In the genomic region with DNA sequence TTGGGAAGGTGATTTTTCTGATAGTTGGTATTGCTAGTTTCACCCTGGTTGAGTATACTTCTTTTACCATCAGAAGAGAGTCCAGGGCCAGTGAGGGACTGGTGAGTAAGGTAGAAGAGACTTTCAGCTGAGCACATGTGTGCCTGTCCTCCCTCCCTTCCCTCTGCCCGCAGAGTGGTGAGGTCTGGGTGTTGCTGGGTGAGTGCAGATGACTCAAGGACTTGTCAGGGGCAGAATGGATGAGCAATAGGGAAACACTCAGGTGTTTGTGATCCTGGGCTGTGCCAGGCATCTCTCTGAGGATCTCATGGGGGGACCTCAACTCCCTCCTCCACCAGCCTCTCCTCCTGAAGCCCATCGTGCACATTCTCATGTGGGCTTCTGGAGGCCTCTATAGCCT, we compare ENCODE assay signal across 10 cellular contexts.
A peak's percentile ranks its signal among the peaks of the same experiment; 100 is the strongest.
DNase-seq lines count a peak whose midpoint lies in the region; ATAC-seq lines count a peak whose summit lies in the region.
"Had no signal": no experiment of that assay in that cellular context is flagged by ENCODE, and none has a peak within 500 bp of the region (broad histone marks: within the 10 kb centered on the region; RNA-seq: fewer than 3 reads in every experiment).

No MANE protein-coding gene starts in this region.

- no peak overlapping the region for H3K27ac ChIP-seq in Karpas-422 (ENCODE audit: low read length)
- no peak overlapping the region for H3K27ac ChIP-seq in trophoblast cell (ENCODE audit: low read depth, low read length)

- H3K18ac ChIP-seq in trophoblast cell (ENCODE audit: low read length): no peak overlapping the region

- H4K20me1 ChIP-seq in Karpas-422 (ENCODE audit: insufficient read depth, low read depth, low read length): no peaks in the 10 kb centered on the region

- no peaks in the 10 kb centered on the region for H3K36me3 ChIP-seq in Karpas-422 (ENCODE audit: insufficient read depth, low read length)
- no peaks in the 10 kb centered on the region for H3K36me3 ChIP-seq in trophoblast cell (ENCODE audit: control insufficient read depth in 1 of 2, insufficient read depth in 2 of 2, low read length in 2 of 2)

- H3K9me2 ChIP-seq in Karpas-422 (replicated peaks; ENCODE audit: insufficient read depth, low read length): no peaks in the 10 kb centered on the region

- H3K14ac ChIP-seq in trophoblast cell (ENCODE audit: low read length): no peak overlapping the region

- H3K27me3 ChIP-seq in Karpas-422 (ENCODE audit: low read length) (no peaks in the 10 kb centered on the region), trophoblast cell (ENCODE audit: insufficient read depth, low read length) (no peaks in the 10 kb centered on the region)

- no peak overlapping the region for H2AK5ac ChIP-seq in trophoblast cell (ENCODE audit: low read length)

- WGBS in trophoblast cell (ENCODE audit: extremely low coverage, insufficient coverage, insufficient read length): no CpG with 5 or more reads among the region's 2 CpGs

- H3K79me1 ChIP-seq in trophoblast cell (ENCODE audit: low read length): peaks cover 10% of the 10 kb centered on the region

- H3K4me3 ChIP-seq in Karpas-422 (ENCODE audit: low read length) (no peak overlapping the region; the same call in 1 of the 2 replicates), trophoblast cell (ENCODE audit: low read depth, low read length) (no peak overlapping the region)

- no peak overlapping the region for H2BK5ac ChIP-seq in trophoblast cell (ENCODE audit: low read depth, low read length, poor library complexity)

- H2BK12ac ChIP-seq in trophoblast cell (ENCODE audit: low read length): no peak overlapping the region

- no peak overlapping the region for H3K23ac ChIP-seq in trophoblast cell (ENCODE audit: low read length)

- DNase-seq in NCI-H1092 treated with DMSO at 0.1 percent for 48 hours (lab: John Stamatoyannopoulos, UW) (peak; percentile 42), NCI-H1092 (lab: John Stamatoyannopoulos, UW) (no peak), Karpas-422 (no peak), astrocyte of the hippocampus (ENCODE audit: low read depth, low spot score) (peak; percentile 54), trophoblast cell (peak; percentile 83 to 85), putamen (ENCODE audit: low spot score) (no peak), hippocampal formation (lab: John Stamatoyannopoulos, UW) (no peak)
- DNase-seq: NCI-H82 had no signal

- H3K9ac ChIP-seq in Karpas-422 (ENCODE audit: low read length): peak overlapping the region; percentile 37; the same call in 1 of the 2 replicates
- no peak overlapping the region for H3K9ac ChIP-seq in trophoblast cell (ENCODE audit: low read length)

- peaks cover 20% of the 10 kb centered on the region for H3K4me1 ChIP-seq in Karpas-422 (ENCODE audit: low read length)
- H3K4me1 ChIP-seq in trophoblast cell (ENCODE audit: control insufficient read depth in 1 of 2, insufficient read depth in 2 of 2, low read length in 2 of 2): peaks cover 7 to 12% of the 10 kb centered on the region in 2 experiments

- H4K91ac ChIP-seq in trophoblast cell (ENCODE audit: low read depth, low read length): no peak overlapping the region

- H3K9me3 ChIP-seq in Karpas-422 (ENCODE audit: low read length) (no peaks in the 10 kb centered on the region), trophoblast cell (ENCODE audit: insufficient read depth, low read depth, low read length) (no peaks in the 10 kb centered on the region)

- H2AFZ ChIP-seq in Karpas-422 (ENCODE audit: low read length) (peak overlapping the region; percentile 24), trophoblast cell (ENCODE audit: insufficient read depth, low read length, poor library complexity) (no peak overlapping the region)

- H2BK120ac ChIP-seq in trophoblast cell (ENCODE audit: insufficient read depth, low read length, poor library complexity): no peak overlapping the region

- H3K4ac ChIP-seq in trophoblast cell (ENCODE audit: low read depth, low read length): no peak overlapping the region

- no peak for ATAC-seq in HG03159 (IDR thresholded peaks at IDR 0.05; ENCODE audit: unreplicated experiment)
- ATAC-seq: WTC11 had no signal

- H3K79me2 ChIP-seq in Karpas-422 (ENCODE audit: low read length) (no peaks in the 10 kb centered on the region), trophoblast cell (ENCODE audit: control insufficient read depth, insufficient read depth, low read length, poor library complexity) (no peaks in the 10 kb centered on the region)

- H4K12ac ChIP-seq in trophoblast cell (ENCODE audit: low read depth, low read length): no peak overlapping the region

- H3K4me2 ChIP-seq in Karpas-422 (ENCODE audit: low read depth, low read length, poor library complexity, severe bottlenecking) (peak overlapping the region; percentile 47), trophoblast cell (ENCODE audit: low read length) (no peak overlapping the region)

- no peak overlapping the region for H4K8ac ChIP-seq in trophoblast cell (ENCODE audit: low read depth, low read length)

Comparison
In these comparisons a context has a peak if more than half of its experiments do, and no peak if none do; other contexts are left out.
1. DNase-seq: peak in NCI-H1092 treated with DMSO at 0.1 percent for 48 hours (single experiment), astrocyte of the hippocampus (single experiment) and trophoblast cell (2 of 2); none in NCI-H1092 (single experiment), Karpas-422 (single experiment), putamen (single experiment) and hippocampal formation (0 of 2).